3 cellular contexts compared by ENCODE assay signal in genomic region chr5:81815318-81815717, GRCh38.
TF ChIP-seq lines count a peak whose summit lies in the region.

No MANE protein-coding gene starts in this region.

TF ChIP-seq in HepG2, 621 proteins besides CTCF, POLR2A, EP300 and RAD21:
- TF ChIP-seq ASH2L (IDR thresholded peaks at IDR 0.05; ENCODE audit: insufficient read length, low read depth, low read length) (no peak), MAFK (conservative IDR thresholded peaks at IDR 0.05 in 1 of 2, IDR thresholded peaks at IDR 0.05 in 1 of 2; ENCODE audit: low read length in 2 of 2) (peak; percentile 90 to 94), MAFF (IDR thresholded peaks at IDR 0.05; ENCODE audit: low read depth, low read length) (peak; percentile 91), ZNF800 (CRISPR knock-in tag; IDR thresholded peaks at IDR 0.05) (no peak)
TF ChIP-seq in HepG2: peak in this region for 2.

TF ChIP-seq in IMR-90, 13 proteins besides CTCF, POLR2A, EP300 and RAD21:
- TF ChIP-seq RFX5 (IDR thresholded peaks at IDR 0.05; ENCODE audit: low read depth, low read length) (no peak), MAFK (IDR thresholded peaks at IDR 0.05; ENCODE audit: low read depth, low read length) (peak; percentile 92)

TF ChIP-seq in H1, 55 proteins besides CTCF, POLR2A, EP300 and RAD21:
- TF ChIP-seq MAFK (IDR thresholded peaks at IDR 0.05; ENCODE audit: low read depth, low read length) (peak; percentile 72; the same call in 1 of the 2 replicates), BRCA1 (IDR thresholded peaks at IDR 0.05; ENCODE audit: low read depth, low read length) (no peak), RBBP5 (IDR thresholded peaks at IDR 0.05; ENCODE audit: borderline replicate concordance, low read depth, low read length) (no peak), PHF8 (conservative IDR thresholded peaks at IDR 0.05; ENCODE audit: low read depth, low read length) (no peak), FOSL1 (IDR thresholded peaks at IDR 0.05; ENCODE audit: insufficient read depth, low read depth, low read length) (no peak)
TF ChIP-seq in H1: peak in this region for 1.
